Comparison of ENCODE assay signal across 12 cellular contexts in the genomic region with DNA sequence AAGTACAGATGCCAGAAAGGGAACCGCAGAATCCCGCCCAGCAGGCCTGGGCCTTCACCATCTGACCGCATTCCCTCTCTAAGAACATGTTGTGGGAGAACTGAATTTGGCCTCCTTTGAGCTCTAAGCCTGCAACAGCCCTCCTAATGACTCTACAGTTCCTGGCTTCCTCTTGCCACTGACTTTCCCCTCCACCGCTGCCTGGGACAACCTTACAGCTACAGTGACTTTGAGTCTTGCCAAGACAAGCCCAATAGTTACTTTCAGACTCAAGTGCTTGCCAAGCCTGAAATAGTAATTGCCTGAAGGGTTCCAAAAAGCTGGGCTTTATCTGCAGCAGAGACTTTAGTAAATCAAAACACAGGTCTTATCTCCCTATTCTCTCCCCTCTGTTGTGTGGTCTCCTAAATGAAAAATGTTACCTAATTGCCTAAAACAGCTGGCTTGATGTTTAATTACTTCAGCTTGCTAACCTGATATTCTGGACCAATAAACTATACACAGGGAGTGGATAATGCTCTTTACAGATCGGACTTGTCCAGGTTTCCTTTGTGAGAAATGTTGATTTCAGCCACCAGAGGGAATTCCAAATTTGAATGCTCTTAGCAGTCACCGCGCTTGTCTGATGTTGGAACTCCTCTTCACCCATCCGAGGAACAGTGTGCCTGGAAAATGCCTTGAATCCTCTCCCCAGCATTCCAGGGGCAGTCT.
DNase-seq lines count a peak whose midpoint lies in the region; ATAC-seq, FAIRE-seq and TF ChIP-seq lines count a peak whose summit lies in the region.
"Had no signal": no experiment of that assay in that cellular context is flagged by ENCODE, and none has a peak within 500 bp of the region (broad histone marks: within the 10 kb centered on the region; RNA-seq: fewer than 3 reads in every experiment).

No MANE protein-coding gene starts in this region.

- no peak for ATAC-seq in HG02763 (IDR thresholded peaks at IDR 0.05; ENCODE audit: unreplicated experiment)
- ATAC-seq: left colon had no signal

- TF ChIP-seq CTCF in vagina (IDR thresholded peaks at IDR 0.05), result peak in 1 of 3 experiments; percentile 22

- FAIRE-seq in endometrium (lab: Jason Lieb, UNC), result peak; percentile 86
- FAIRE-seq: A204.1 had no signal

- H3K4me1 ChIP-seq in vagina, result peaks cover 32% of the 10 kb centered on the region

- no peak overlapping the region for H3K4me3 ChIP-seq in vagina
- H3K4me3 ChIP-seq: PC-9 had no signal

- TF ChIP-seq POLR2A in vagina (IDR thresholded peaks at IDR 0.05), result no peak

- intact Hi-C loops in vagina (cut with DNase I) (no loop called here), posterior vena cava (cut with DNase I) (no loop called here)

- DNase-seq in NCI-H345 (lab: John Stamatoyannopoulos, UW), result peak; percentile 17
- no peak for DNase-seq in NCI-H345 treated with DMSO at 0.1 percent for 48 hours (lab: John Stamatoyannopoulos, UW; ENCODE audit: unreplicated experiment)
- peak; percentile 81 for DNase-seq in mesenteric fat pad (ENCODE audit: low spot score)
- DNase-seq in vagina (ENCODE audit: extremely low spot score in 2 of 2), result no peak
- no peak for DNase-seq in posterior vena cava (ENCODE audit: low spot score)
- no peak for DNase-seq in NCI-H2227 (lab: John Stamatoyannopoulos, UW; ENCODE audit: unreplicated experiment)
- DNase-seq: left colon, PC-9 had no signal

- no peaks in the 10 kb centered on the region for H3K27me3 ChIP-seq in vagina

- H3K27ac ChIP-seq in vagina, result peak overlapping the region; percentile 63
- H3K27ac ChIP-seq: HL-60, PC-9 had no signal

- H3K9me3 ChIP-seq in vagina, result no peaks in the 10 kb centered on the region

- H3K36me3 ChIP-seq in vagina, result no peaks in the 10 kb centered on the region

Comparison
In these comparisons a context has a peak if more than half of its experiments do, and no peak if none do; other contexts are left out.
1. DNase-seq: peak in NCI-H345 (single experiment) and mesenteric fat pad (single experiment); none in NCI-H345 treated with DMSO at 0.1 percent for 48 hours (single experiment), vagina (0 of 2), posterior vena cava (single experiment) and NCI-H2227 (single experiment).